21 cellular contexts compared by ENCODE assay signal in genomic region chr15:85337398-85338074, GRCh38. TPM values are rescaled to one million over a fixed set of nuclear protein-coding genes. Genes with fewer than 3 reads are reported as not detected.
DNase-seq lines count a peak whose midpoint lies in the region; ATAC-seq and TF ChIP-seq lines count a peak whose summit lies in the region.
"Had no signal": no experiment of that assay in that cellular context is flagged by ENCODE, and none has a peak within 500 bp of the region (broad histone marks: within the 10 kb centered on the region; RNA-seq: fewer than 3 reads in every experiment).

No MANE protein-coding gene starts in this region.

- no TSS peak for BruUV-seq in Panc1 (replicated peaks; lab: Mats Ljungman, UMichigan)

- TF ChIP-seq POLR2A in gastroesophageal sphincter (IDR thresholded peaks at IDR 0.05): no peak

- intact Hi-C loops in Panc1 (cut with micrococcal nuclease; ENCODE audit: unreplicated experiment): no loop called here

- TF ChIP-seq CTCF in Panc1 (IDR thresholded peaks at IDR 0.05) (peak; percentile 14; the same call in 1 of the 2 replicates), gastroesophageal sphincter (IDR thresholded peaks at IDR 0.05) (no peak)

- no peak for TF ChIP-seq EP300 in gastroesophageal sphincter (IDR thresholded peaks at IDR 0.05)

- H3K4me3 ChIP-seq in Panc1 (ENCODE audit: low read depth in 2 of 2, low read length in 2 of 2) (peak overlapping the region in 1 of 2 experiments; percentile 34; a peak in 2 of 4 replicates), gastroesophageal sphincter (no peak overlapping the region), mesodermal cell (ENCODE audit: extremely low read depth, insufficient read depth, low read length, poor library complexity, severe bottlenecking) (no peak overlapping the region)

- in situ Hi-C loops in Panc1 (cut with HindIII; ENCODE audit: low pct_unique_long_range_greater_than_20kb, low sequenced_read_pairs): no loop called here

- peak overlapping the region; percentile 78 for H3K27ac ChIP-seq in Panc1 (ENCODE audit: low read length)
- peak overlapping the region; percentile 20 to 89 (median 59) for H3K27ac ChIP-seq in gastroesophageal sphincter
- H3K27ac ChIP-seq in mesodermal cell (ENCODE audit: low read depth, low read length, severe bottlenecking): peak overlapping the region; percentile 12

- peak; percentile 42 for DNase-seq in EH (ENCODE audit: low read depth)
- no peak for DNase-seq in Panc1 (ENCODE audit: low read depth, low spot score)
- no peak for DNase-seq in epidermal melanocyte (ENCODE audit: insufficient read length, low spot score)
- no peak for DNase-seq in KG1 (lab: John Stamatoyannopoulos, UW)
- DNase-seq in ecto neural progenitor cell (ENCODE audit: low spot score): no peak
- no peak for DNase-seq in NCI-H1105 treated with DMSO at 0.1 percent for 48 hours (lab: John Stamatoyannopoulos, UW)
- DNase-seq: ACHN; activated CD4-positive, alpha-beta T cell treated with anti-CD3 and anti-CD28 coated beads, Interleukin-2, amount 10 ng/mL, durations not matched to agents 24 days and 14 days; activated naive CD8-positive, alpha-beta T cell treated with anti-CD3 and anti-CD28 coated beads, Interleukin-2, amount 10 ng/mL, durations not matched to agents 7 days and 5 days; activated T-cell treated with anti-CD3 and anti-CD28 coated beads, Interleukin-2, amount 50 U/mL, for 1 hour; caudate nucleus; CD8-positive, alpha-beta T cell; EL; glutamatergic neuron; naive B cell; NCI-H2029; NCI-H526 treated with DMSO at 0.1 percent for 48 hours; stimulated activated CD4-positive, alpha-beta T cell treated with anti-CD3 and anti-CD28 coated beads, Interleukin-2, amount 100 ng/mL, for 24 hours had no signal

- no peaks in the 10 kb centered on the region for H3K36me3 ChIP-seq in Panc1 (ENCODE audit: control insufficient read depth, insufficient read depth, low read length)
- no peaks in the 10 kb centered on the region for H3K36me3 ChIP-seq in gastroesophageal sphincter
- no peaks in the 10 kb centered on the region for H3K36me3 ChIP-seq in mesodermal cell (ENCODE audit: control insufficient read depth, insufficient read depth, low read length)

- POLR2A ChIA-PET in Panc1 (lab: Charles Lee): no interaction called here

- ATAC-seq in Panc1: peak; percentile 49; the same call in 1 of the 2 replicates
- ATAC-seq in gastroesophageal sphincter: no peak
- ATAC-seq: CD8-positive, alpha-beta T cell; HCT116 had no signal

- H3K9me3 ChIP-seq in Panc1 (ENCODE audit: control insufficient read depth, insufficient read depth, low read depth, low read length) (no peaks in the 10 kb centered on the region), gastroesophageal sphincter (no peaks in the 10 kb centered on the region), mesodermal cell (ENCODE audit: control insufficient read depth, low read length) (no peaks in the 10 kb centered on the region)

- WGBS in gastroesophageal sphincter (ENCODE audit: low coverage in 1 of 2), 2 donors: 20 to 34% methylated on average over 7 to 9 of the region's 9 CpGs
- 54 to 57% methylated on average over 6 to 7 of the region's 9 CpGs for WGBS in mesodermal cell (ENCODE audit: insufficient coverage in 2 of 2), 2 experiments

- no peaks in the 10 kb centered on the region for H3K27me3 ChIP-seq in Panc1 (ENCODE audit: control insufficient read depth, insufficient read depth, low read length)
- H3K27me3 ChIP-seq in gastroesophageal sphincter: no peaks in the 10 kb centered on the region

- CTCF ChIA-PET in Panc1 (lab: Charles Lee): no interaction called here

- peaks cover 31% of the 10 kb centered on the region for H3K4me1 ChIP-seq in Panc1 (ENCODE audit: control insufficient read depth, insufficient read depth, low read length)
- H3K4me1 ChIP-seq in gastroesophageal sphincter: peaks cover 0 to 27% (median 2%) of the 10 kb centered on the region in 3 donors
- peaks cover 40% of the 10 kb centered on the region for H3K4me1 ChIP-seq in mesodermal cell (ENCODE audit: control insufficient read depth, insufficient read depth, low read length, poor library complexity, severe bottlenecking)

RNA-seq across cellular contexts. Expression of gene AKAP13, which starts 42.9 kb away (rescaled TPM):
- 94.2 TPM for total RNA-seq in Panc1 (2021; ENCODE audit: unreplicated experiment)
- polyA plus RNA-seq in Panc1 (2012; ENCODE audit: insufficient read length): 45.1 TPM
- total RNA-seq in gastroesophageal sphincter: 100 to 1,000 TPM; 196 to 252 (median 215) TPM
- polyA plus RNA-seq in mesodermal cell (2013, experiment 1 of 2): 51.9 TPM
- 31.0 TPM for polyA plus RNA-seq in mesodermal cell (2013, experiment 2 of 2)

Comparison
In these comparisons a context has a peak if more than half of its experiments do, and no peak if none do; other contexts are left out.
1. H3K27ac ChIP-seq: peak in every context shown above with its lines; median percentile 78 in Panc1; 59 in gastroesophageal sphincter; 12 in mesodermal cell.